In the genomic region with DNA sequence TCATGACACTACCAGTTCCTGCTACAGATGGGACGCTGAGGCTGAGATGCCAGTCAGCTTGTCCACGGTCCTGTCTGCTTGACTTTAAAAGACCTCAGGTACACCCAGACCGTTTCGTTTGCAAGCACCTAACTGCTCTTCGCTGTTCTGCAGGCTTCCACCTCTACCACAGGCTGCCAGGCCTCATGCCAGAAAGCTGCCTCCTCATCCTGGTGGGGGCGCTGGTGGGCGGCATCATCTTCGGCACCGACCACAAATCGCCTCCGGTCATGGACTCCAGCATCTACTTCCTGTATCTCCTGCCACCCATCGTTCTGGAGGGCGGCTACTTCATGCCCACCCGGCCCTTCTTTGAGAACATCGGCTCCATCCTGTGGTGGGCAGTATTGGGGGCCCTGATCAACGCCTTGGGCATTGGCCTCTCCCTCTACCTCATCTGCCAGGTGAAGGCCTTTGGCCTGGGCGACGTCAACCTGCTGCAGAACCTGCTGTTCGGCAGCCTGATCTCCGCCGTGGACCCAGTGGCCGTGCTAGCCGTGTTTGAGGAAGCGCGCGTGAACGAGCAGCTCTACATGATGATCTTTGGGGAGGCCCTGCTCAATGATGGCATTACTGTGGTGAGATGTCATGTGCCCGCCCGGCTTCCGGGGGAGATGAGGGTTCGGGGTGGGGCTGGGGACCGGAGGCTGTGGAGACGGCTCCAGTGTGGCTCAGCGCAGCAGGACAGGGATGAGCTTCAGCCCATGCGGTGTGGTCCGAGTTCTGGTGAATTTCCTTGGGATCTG, we compare ENCODE assay signal across 18 cellular contexts. TPM values are rescaled to one million over a fixed set of nuclear protein-coding genes. Genes with fewer than 3 reads are reported as not detected.
"Had no signal": no experiment of that assay in that cellular context is flagged by ENCODE, and none has a peak within 500 bp of the region (broad histone marks: within the 10 kb centered on the region; RNA-seq: fewer than 3 reads in every experiment).

No MANE protein-coding gene starts in this region.

- H3K9me3 ChIP-seq: mucosa of descending colon, sigmoid colon, thyroid gland, vagina had no signal

- H3K4me3 ChIP-seq: lung, mucosa of descending colon, sigmoid colon, thyroid gland, vagina had no signal

- H3K27me3 ChIP-seq: sigmoid colon, thyroid gland, vagina had no signal

- H3K36me3 ChIP-seq: brain microvascular endothelial cell, sigmoid colon, thyroid gland, vagina had no signal

- DNase-seq: activated CD8-positive, alpha-beta memory T cell treated with anti-CD3 and anti-CD28 coated beads, Interleukin-2, amount 10 ng/mL, durations not matched to agents 7 days and 5 days; activated gamma-delta T cell; activated T-cell treated with anti-CD3 and anti-CD28 coated beads, Interleukin-2, amount 50 U/mL, for 4 hours; amygdala; brain microvascular endothelial cell; dermis blood vessel endothelial cell; hypothalamus; immature natural killer cell; left colon; mucosa of descending colon; sigmoid colon; stimulated activated CD4-positive, alpha-beta T cell treated with anti-CD3 and anti-CD28 coated beads, Interleukin-12 subunit alpha, Interleukin-12 subunit beta, amount 100 ng/mL, for 4 hours; thyroid gland had no signal

- H3K27ac ChIP-seq: brain microvascular endothelial cell, sigmoid colon, thyroid gland, vagina had no signal

- H3K4me1 ChIP-seq: sigmoid colon, thyroid gland, vagina had no signal

- ATAC-seq: activated CD8-positive, alpha-beta memory T cell treated with anti-CD3 and anti-CD28 coated beads, Interleukin-2, amount 10 ng/mL, durations not matched to agents 7 days and 5 days; activated T-cell treated with anti-CD3 and anti-CD28 coated beads, Interleukin-2, amount 50 U/mL, for 4 hours; left colon; mucosa of descending colon had no signal

RNA-seq across cellular contexts. Expression of a gene that starts 5.9 kb away (rescaled TPM):
- total RNA-seq: dermis blood vessel endothelial cell, glomerular endothelial cell, osteoblast, pulmonary artery endothelial cell, sigmoid colon, thyroid gland, vagina had no signal
- polyA plus RNA-seq: immature natural killer cell had no signal

RNA-seq across cellular contexts. Expression of a gene that starts 55.9 kb away (rescaled TPM):
- total RNA-seq: dermis blood vessel endothelial cell, glomerular endothelial cell, osteoblast had no signal
